Comparison of ENCODE assay signal across 16 cellular contexts in the genomic region with DNA sequence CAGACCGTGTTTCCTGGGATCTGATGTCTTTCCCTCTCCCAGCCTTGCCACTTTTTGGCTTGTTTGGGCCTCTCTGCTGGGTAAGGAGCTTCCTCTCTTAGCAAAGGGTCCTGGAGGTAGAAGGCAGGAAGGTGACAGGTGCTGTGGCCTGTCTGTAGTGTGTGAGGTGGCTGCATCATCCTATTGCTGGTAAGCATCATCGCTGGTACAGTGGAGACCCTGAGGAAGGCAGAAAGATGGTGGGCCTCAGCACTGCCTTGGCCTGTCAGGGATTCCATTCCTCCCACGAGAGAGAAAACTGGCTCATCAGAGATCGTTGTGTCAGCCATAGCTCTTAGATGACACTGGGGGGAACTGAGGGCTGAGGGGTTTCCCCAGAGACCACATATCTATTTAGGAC. TPM values are rescaled to one million over a fixed set of nuclear protein-coding genes. Genes with fewer than 3 reads are reported as not detected.
DNase-seq lines count a peak whose midpoint lies in the region; ATAC-seq and TF ChIP-seq lines count a peak whose summit lies in the region.
"Had no signal": no experiment of that assay in that cellular context is flagged by ENCODE, and none has a peak within 500 bp of the region (broad histone marks: within the 10 kb centered on the region; RNA-seq: fewer than 3 reads in every experiment).

No MANE protein-coding gene starts in this region.

- 63 to 69% methylated on average over 4 of the region's 4 CpGs for WGBS in tibial nerve, 2 donors

- DNase-seq in left ventricle myocardium inferior (no peak), Right ventricle myocardium superior (no peak), nephron progenitor cell (no peak), uterus (no peak), tibial nerve (ENCODE audit: low spot score in 2 of 2) (no peak), mucosa of gallbladder (ENCODE audit: low spot score) (no peak)
- DNase-seq in activated CD4-positive, CD25-positive, alpha-beta regulatory T cell treated with anti-CD3 and anti-CD28 coated beads, Interleukin-2, amount 50 U/mL, for 72 hours = no peak
- DNase-seq: activated CD8-positive, alpha-beta memory T cell treated with anti-CD3 and anti-CD28 coated beads for 24 hours; GDM1; HCEC 1CT; left colon; NCI-H2029; PC-3; stimulated activated CD4-positive, alpha-beta T cell treated with anti-CD3 and anti-CD28 coated beads, Interleukin-1b, Interleukin-23, amount 100 ng/mL, for 48 hours had no signal

- H3K4me1 Mint-ChIP-seq in dendritic cell treated with granulocyte-macrophage colony-stimulating factor and Interleukin-4, amounts not matched to agents 40 ng/mL and 50 ng/mL, for 4 days (ENCODE audit: low read depth) = peaks cover 84% of the 10 kb centered on the region
- H3K4me1 Mint-ChIP-seq in nephron progenitor cell = peaks cover 83% of the 10 kb centered on the region

- ATAC-seq in Right ventricle myocardium superior (ENCODE audit: poor library complexity) = no peak
- ATAC-seq: left colon, PC-3 had no signal

- H3K4me1 ChIP-seq in left ventricle myocardium inferior (peaks cover 98% of the 10 kb centered on the region), uterus (peaks cover 22 to 31% of the 10 kb centered on the region in 2 donors), tibial nerve (peaks cover 0 to 98% (median 48%) of the 10 kb centered on the region in 4 donors)

- H3K9me3 ChIP-seq in left ventricle myocardium inferior (replicated peaks) = no peaks in the 10 kb centered on the region
- H3K9me3 ChIP-seq in uterus = no peaks in the 10 kb centered on the region
- no peaks in the 10 kb centered on the region for H3K9me3 ChIP-seq in tibial nerve
- H3K9me3 ChIP-seq: ascending aorta had no signal

- peak overlapping the region; percentile 91 for H3K27ac ChIP-seq in left ventricle myocardium inferior (replicated peaks)
- peak overlapping the region; percentile 78 to 84 for H3K27ac ChIP-seq in uterus
- peak overlapping the region in 2 of 4 donors; percentile 74 to 75 for H3K27ac ChIP-seq in tibial nerve
- H3K27ac ChIP-seq: ascending aorta had no signal

- H3K27me3 ChIP-seq in left ventricle myocardium inferior (ENCODE audit: low read depth) (no peaks in the 10 kb centered on the region), uterus (no peaks in the 10 kb centered on the region), tibial nerve (no peaks in the 10 kb centered on the region)
- H3K27me3 ChIP-seq: ascending aorta had no signal

- no peaks in the 10 kb centered on the region for H3K9me3 Mint-ChIP-seq in dendritic cell treated with granulocyte-macrophage colony-stimulating factor and Interleukin-4, amounts not matched to agents 40 ng/mL and 50 ng/mL, for 4 days
- H3K9me3 Mint-ChIP-seq in nephron progenitor cell = no peaks in the 10 kb centered on the region

- intact Hi-C loops in left ventricle myocardium inferior (cut with micrococcal nuclease) = no loop called here
- intact Hi-C loops in Right ventricle myocardium superior (cut with DNase I) = no loop called here
- intact Hi-C loops in dendritic cell treated with granulocyte-macrophage colony-stimulating factor and Interleukin-4, amounts not matched to agents 40 ng/mL and 50 ng/mL, for 4 days (cut with micrococcal nuclease) = no loop called here
- intact Hi-C loops in uterus (cut with DNase I; ENCODE audit: low total_unique reads) = no loop called here

- peak overlapping the region; percentile 70 for H3K27ac Mint-ChIP-seq in dendritic cell treated with granulocyte-macrophage colony-stimulating factor and Interleukin-4, amounts not matched to agents 40 ng/mL and 50 ng/mL, for 4 days
- peak overlapping the region; percentile 25 for H3K27ac Mint-ChIP-seq in nephron progenitor cell

- H3K36me3 Mint-ChIP-seq in dendritic cell treated with granulocyte-macrophage colony-stimulating factor and Interleukin-4, amounts not matched to agents 40 ng/mL and 50 ng/mL, for 4 days (ENCODE audit: low read depth) = peaks cover 70% of the 10 kb centered on the region
- H3K36me3 Mint-ChIP-seq in nephron progenitor cell (ENCODE audit: low read depth) = peaks cover 12% of the 10 kb centered on the region

- H3K27me3 Mint-ChIP-seq in dendritic cell treated with granulocyte-macrophage colony-stimulating factor and Interleukin-4, amounts not matched to agents 40 ng/mL and 50 ng/mL, for 4 days = no peaks in the 10 kb centered on the region
- H3K27me3 Mint-ChIP-seq in nephron progenitor cell (ENCODE audit: low read depth, poor library complexity) = no peaks in the 10 kb centered on the region

- H3K36me3 ChIP-seq in left ventricle myocardium inferior (peaks cover 26% of the 10 kb centered on the region), uterus (no peaks in the 10 kb centered on the region), tibial nerve (peaks cover 0 to 24% (median 0%) of the 10 kb centered on the region in 3 donors)

- TF ChIP-seq CTCF in left ventricle myocardium inferior (IDR thresholded peaks at IDR 0.05; ENCODE audit: borderline replicate concordance) (no peak), nephron progenitor cell (IDR thresholded peaks at IDR 0.05) (no peak), uterus (IDR thresholded peaks at IDR 0.05) (no peak), tibial nerve (IDR thresholded peaks at IDR 0.05) (no peak)

- TF ChIP-seq POLR2A in uterus (IDR thresholded peaks at IDR 0.05) (no peak), tibial nerve (IDR thresholded peaks at IDR 0.05) (no peak)

- no peak overlapping the region for H3K4me3 Mint-ChIP-seq in dendritic cell treated with granulocyte-macrophage colony-stimulating factor and Interleukin-4, amounts not matched to agents 40 ng/mL and 50 ng/mL, for 4 days
- no peak overlapping the region for H3K4me3 Mint-ChIP-seq in nephron progenitor cell

- H3K4me3 ChIP-seq in left ventricle myocardium inferior (no peak overlapping the region), uterus (no peak overlapping the region), tibial nerve (no peak overlapping the region)
- H3K4me3 ChIP-seq: ascending aorta had no signal

- no peak for TF ChIP-seq EP300 in tibial nerve (IDR thresholded peaks at IDR 0.05)

RNA-seq across cellular contexts. Expression of a gene that starts 46.5 kb away (rescaled TPM):
- total RNA-seq in left ventricle myocardium inferior = 55.9 TPM
- total RNA-seq in Right ventricle myocardium superior = 44.8 TPM
- 100 to 1,000 TPM in 1 of 4 donors, 10 to 100 TPM in 3; 18.7 to 188 (median 36.7) TPM for total RNA-seq in uterus
- total RNA-seq in tibial nerve = 10 to 100 TPM; 65.5 to 88.2 (median 69.3) TPM
- 107 TPM for total RNA-seq in mucosa of gallbladder
